ENCODE assay signal across 27 cellular contexts in the genomic region with DNA sequence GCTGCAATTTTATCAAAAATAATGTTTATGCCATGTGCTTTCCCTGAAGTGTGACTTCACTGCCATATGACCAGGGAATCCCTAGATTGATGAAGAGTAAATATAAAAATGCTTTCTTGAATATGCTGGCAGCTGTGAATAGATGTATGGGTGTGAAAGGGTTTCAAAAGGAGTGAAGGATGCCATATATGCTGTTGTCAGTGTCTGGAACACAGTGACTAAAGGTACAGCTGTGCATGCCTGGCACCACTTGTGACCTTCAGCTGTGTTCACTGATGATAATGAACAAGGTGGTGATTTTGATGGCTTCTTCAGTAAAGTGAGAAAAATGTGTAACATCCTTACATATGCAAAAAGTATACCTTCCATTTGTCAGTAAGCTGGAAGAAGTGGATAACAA.
DNase-seq lines count a peak whose midpoint lies in the region; ATAC-seq and TF ChIP-seq lines count a peak whose summit lies in the region.
"Had no signal": no experiment of that assay in that cellular context is flagged by ENCODE, and none has a peak within 500 bp of the region (broad histone marks: within the 10 kb centered on the region; RNA-seq: fewer than 3 reads in every experiment).

No MANE protein-coding gene starts in this region.

- no peak for ATAC-seq in activated CD4-positive, alpha-beta T cell treated with anti-CD3 and anti-CD28 coated beads for 36 hours
- ATAC-seq in CD8-positive, alpha-beta T cell: no peak
- ATAC-seq: left colon; stimulated activated naive CD8-positive, alpha-beta T cell treated with anti-CD3 and anti-CD28 coated beads, Interleukin-15, amount 100 ng/mL, for 72 hours had no signal

- no peaks in the 10 kb centered on the region for H3K9me3 Mint-ChIP-seq in activated CD4-positive, alpha-beta T cell treated with anti-CD3 and anti-CD28 coated beads for 36 hours (ENCODE audit: low read depth)
- H3K9me3 Mint-ChIP-seq in CD8-positive, alpha-beta T cell: no peaks in the 10 kb centered on the region
- H3K9me3 Mint-ChIP-seq in chondrocyte (ENCODE audit: low read depth): no peaks in the 10 kb centered on the region
- H3K9me3 Mint-ChIP-seq in Calu3 (ENCODE audit: low read depth, unreplicated experiment): no peaks in the 10 kb centered on the region
- H3K9me3 Mint-ChIP-seq: IgD-negative memory B cell; stimulated activated naive CD8-positive, alpha-beta T cell treated with anti-CD3 and anti-CD28 coated beads, Interleukin-15, amount 100 ng/mL, for 72 hours; T-helper 2 cell treated with Interferon-gamma antibody and Interleukin-4, amounts not matched to agents 5 μg/mL and 100 μg/mL, for 36 hours had no signal

- no peaks in the 10 kb centered on the region for H3K27me3 Mint-ChIP-seq in activated CD4-positive, alpha-beta T cell treated with anti-CD3 and anti-CD28 coated beads for 36 hours
- H3K27me3 Mint-ChIP-seq in CD8-positive, alpha-beta T cell (ENCODE audit: low read depth): no peaks in the 10 kb centered on the region
- H3K27me3 Mint-ChIP-seq in chondrocyte (ENCODE audit: low read depth): no peaks in the 10 kb centered on the region
- H3K27me3 Mint-ChIP-seq in Calu3 (ENCODE audit: unreplicated experiment): no peaks in the 10 kb centered on the region
- H3K27me3 Mint-ChIP-seq: IgD-negative memory B cell; stimulated activated naive CD8-positive, alpha-beta T cell treated with anti-CD3 and anti-CD28 coated beads, Interleukin-15, amount 100 ng/mL, for 72 hours had no signal

- no peaks in the 10 kb centered on the region for H3F3A ChIP-seq in neural cell (ENCODE audit: insufficient read depth, low read length, poor library complexity, severe bottlenecking)

- POLR2A ChIA-PET in activated CD4-positive, alpha-beta T cell treated with anti-CD3 and anti-CD28 coated beads for 36 hours (lab: Charles Lee): no interaction called here
- POLR2A ChIA-PET in CD8-positive, alpha-beta T cell (lab: Charles Lee): interaction anchor here (1.0 kb wide), 1 partner anchor 10 kb away, joined by 3 read pairs; no protein-coding TSS in a partner anchor

- H3K9me3 ChIP-seq in CD8-positive, alpha-beta T cell (ENCODE audit: low read length): no peaks in the 10 kb centered on the region
- H3K9me3 ChIP-seq in neural cell (ENCODE audit: low read length): no peaks in the 10 kb centered on the region
- H3K9me3 ChIP-seq: BLaER1 treated with 17β-estradiol and CSF1 and Interleukin-3, amounts not matched to agents 10 nM and 100 nM; Peyer's patch; thoracic aorta had no signal

- H3K27ac Mint-ChIP-seq in activated CD4-positive, alpha-beta T cell treated with anti-CD3 and anti-CD28 coated beads for 36 hours: peak overlapping the region; percentile 59
- H3K27ac Mint-ChIP-seq in CD8-positive, alpha-beta T cell: peak overlapping the region; percentile 37
- H3K27ac Mint-ChIP-seq in chondrocyte (ENCODE audit: unreplicated experiment) (peak overlapping the region; percentile 91), Calu3 (ENCODE audit: unreplicated experiment) (no peak overlapping the region)
- H3K27ac Mint-ChIP-seq: IgD-negative memory B cell; stimulated activated naive CD8-positive, alpha-beta T cell treated with anti-CD3 and anti-CD28 coated beads, Interleukin-15, amount 100 ng/mL, for 72 hours; T-helper 2 cell treated with Interferon-gamma antibody and Interleukin-4, amounts not matched to agents 5 μg/mL and 100 μg/mL, for 36 hours had no signal

- no peaks in the 10 kb centered on the region for H3K9me2 ChIP-seq in neural cell (ENCODE audit: insufficient read depth, low read length)

- H2AFZ ChIP-seq in neural cell (ENCODE audit: low read depth, low read length): no peak overlapping the region

- H3K27me3 ChIP-seq in CD8-positive, alpha-beta T cell (ENCODE audit: insufficient read depth, low read length): no peaks in the 10 kb centered on the region
- H3K27me3 ChIP-seq in neural cell (ENCODE audit: insufficient read depth, low read depth, low read length): no peaks in the 10 kb centered on the region
- H3K27me3 ChIP-seq: BLaER1 treated with 17β-estradiol and CSF1 and Interleukin-3, amounts not matched to agents 10 nM and 100 nM; dorsolateral prefrontal cortex; Peyer's patch had no signal

- H3K4me1 Mint-ChIP-seq in activated CD4-positive, alpha-beta T cell treated with anti-CD3 and anti-CD28 coated beads for 36 hours: peaks cover 8% of the 10 kb centered on the region
- H3K4me1 Mint-ChIP-seq in CD8-positive, alpha-beta T cell (ENCODE audit: low read depth): peaks cover 28% of the 10 kb centered on the region
- H3K4me1 Mint-ChIP-seq in chondrocyte (ENCODE audit: low read depth): peaks cover 39% of the 10 kb centered on the region
- no peaks in the 10 kb centered on the region for H3K4me1 Mint-ChIP-seq in Calu3 (ENCODE audit: low read depth, unreplicated experiment)
- H3K4me1 Mint-ChIP-seq: stimulated activated naive CD8-positive, alpha-beta T cell treated with anti-CD3 and anti-CD28 coated beads, Interleukin-15, amount 100 ng/mL, for 72 hours had no signal

- no peak for TF ChIP-seq RAD21 in neural cell (conservative IDR thresholded peaks at IDR 0.05)

- H3K4me3 Mint-ChIP-seq in activated CD4-positive, alpha-beta T cell treated with anti-CD3 and anti-CD28 coated beads for 36 hours: no peak overlapping the region
- no peak overlapping the region for H3K4me3 Mint-ChIP-seq in CD8-positive, alpha-beta T cell
- no peak overlapping the region for H3K4me3 Mint-ChIP-seq in chondrocyte (ENCODE audit: unreplicated experiment)
- no peak overlapping the region for H3K4me3 Mint-ChIP-seq in Calu3 (ENCODE audit: low read depth, unreplicated experiment)
- H3K4me3 Mint-ChIP-seq: IgD-negative memory B cell; stimulated activated naive CD8-positive, alpha-beta T cell treated with anti-CD3 and anti-CD28 coated beads, Interleukin-15, amount 100 ng/mL, for 72 hours; T-helper 2 cell treated with Interferon-gamma antibody and Interleukin-4, amounts not matched to agents 5 μg/mL and 100 μg/mL, for 36 hours had no signal

- CTCF ChIA-PET in activated CD4-positive, alpha-beta T cell treated with anti-CD3 and anti-CD28 coated beads for 36 hours (lab: Charles Lee): interaction anchor here (0.9 to 1.7 kb wide), 3 partner anchors 11 to 121 kb away, joined by 3 to 4 read pairs (median 4); no protein-coding TSS in a partner anchor
- CTCF ChIA-PET in CD8-positive, alpha-beta T cell (lab: Charles Lee): interaction anchor here (4.6 kb wide), 1 partner anchor 120 kb away, joined by 28 read pairs; no protein-coding TSS in a partner anchor
- CTCF ChIA-PET in Calu3 (lab: Charles Lee): no interaction called here

- H3K36me3 Mint-ChIP-seq in activated CD4-positive, alpha-beta T cell treated with anti-CD3 and anti-CD28 coated beads for 36 hours (ENCODE audit: low read depth): peaks cover 28% of the 10 kb centered on the region
- peaks cover 66% of the 10 kb centered on the region for H3K36me3 Mint-ChIP-seq in CD8-positive, alpha-beta T cell
- peaks cover 20% of the 10 kb centered on the region for H3K36me3 Mint-ChIP-seq in chondrocyte (ENCODE audit: low read depth)
- H3K36me3 Mint-ChIP-seq in Calu3 (ENCODE audit: insufficient read depth, unreplicated experiment): peaks cover 13% of the 10 kb centered on the region

- BruUV-seq in Calu3 (replicated peaks; lab: Mats Ljungman, UMichigan): no TSS peak

- no peaks in the 10 kb centered on the region for H3K4me1 ChIP-seq in CD8-positive, alpha-beta T cell (ENCODE audit: insufficient read depth, low read length)
- H3K4me1 ChIP-seq: Peyer's patch had no signal

- no peak for DNase-seq in activated CD4-positive, alpha-beta T cell treated with anti-CD3 and anti-CD28 coated beads for 36 hours
- no peak for DNase-seq in activated CD4-positive, alpha-beta T cell treated with anti-CD3 and anti-CD28 coated beads, Interleukin-2, amount 50 U/mL, for 4 hours
- DNase-seq in CD8-positive, alpha-beta T cell: no peak
- DNase-seq in chondrocyte (ENCODE audit: low spot score) (no peak), C1 segment of cervical spinal cord (lab: John Stamatoyannopoulos, UW) (no peak), NCI-H345 (lab: John Stamatoyannopoulos, UW) (no peak), Calu3 (no peak)
- DNase-seq: activated CD4-positive, alpha-beta T cell treated with anti-CD3 and anti-CD28 coated beads for 1 hour; activated effector memory CD4-positive, alpha-beta T cell treated with anti-CD3 and anti-CD28 coated beads, Interleukin-2, amount 50 U/mL, for 16 hours; DND-41; dorsolateral prefrontal cortex; GOT3; left colon; mammary epithelial cell; NCI-H146; NCI-H446 treated with DMSO at 0.1 percent for 48 hours; NCI-H774; Peyer's patch; SHP77 treated with DMSO at 0.1 percent for 48 hours; stimulated activated naive CD8-positive, alpha-beta T cell treated with anti-CD3 and anti-CD28 coated beads, Interleukin-15, amount 100 ng/mL, for 72 hours had no signal

- intact Hi-C loops in activated CD4-positive, alpha-beta T cell treated with anti-CD3 and anti-CD28 coated beads for 36 hours (cut with DNase I, micrococcal nuclease): no loop called here
- intact Hi-C loops in CD8-positive, alpha-beta T cell (cut with DNase I, micrococcal nuclease): no loop called here
- intact Hi-C loops in Calu3 (cut with micrococcal nuclease; ENCODE audit: unreplicated experiment): no loop called here

- H4K20me1 ChIP-seq in neural cell (ENCODE audit: insufficient read depth): no peaks in the 10 kb centered on the region

- TF ChIP-seq CTCF in CD8-positive, alpha-beta T cell (IDR thresholded peaks at IDR 0.05): no peak
- no peak for TF ChIP-seq CTCF in chondrocyte (IDR thresholded peaks at IDR 0.05)
- TF ChIP-seq CTCF in neural cell (IDR thresholded peaks at IDR 0.05; ENCODE audit: poor library complexity, severe bottlenecking): no peak
- no peak for TF ChIP-seq CTCF in Calu3 (IDR thresholded peaks at IDR 0.05; ENCODE audit: unreplicated experiment)

- peaks cover 12% of the 10 kb centered on the region for H3K79me2 ChIP-seq in neural cell (replicated peaks; ENCODE audit: insufficient read depth, low read length)

- H3K27ac ChIP-seq in CD8-positive, alpha-beta T cell (ENCODE audit: low read depth, low read length): no peak overlapping the region
- peak overlapping the region; percentile 39 for H3K27ac ChIP-seq in neural cell (ENCODE audit: low read length)
- H3K27ac ChIP-seq: 22Rv1; BLaER1 treated with 17β-estradiol and CSF1 and Interleukin-3, amounts not matched to agents 10 nM and 100 nM; Peyer's patch; thoracic aorta had no signal

- H3K4me2 ChIP-seq in neural cell (ENCODE audit: low read length): no peak overlapping the region
- H3K4me2 ChIP-seq: BLaER1 treated with 17β-estradiol and CSF1 and Interleukin-3, amounts not matched to agents 10 nM and 100 nM had no signal

- no peak for TF ChIP-seq EP300 in neural cell (conservative IDR thresholded peaks at IDR 0.05; ENCODE audit: poor library complexity, severe bottlenecking)

- H3K4me3 ChIP-seq in CD8-positive, alpha-beta T cell (ENCODE audit: low read depth, low read length): no peak overlapping the region
- H3K4me3 ChIP-seq in neural cell (ENCODE audit: low read length): no peak overlapping the region
- H3K4me3 ChIP-seq: BLaER1 treated with 17β-estradiol and CSF1 and Interleukin-3, amounts not matched to agents 10 nM and 100 nM; dorsolateral prefrontal cortex; Peyer's patch; skin epidermis; thoracic aorta had no signal

- peak overlapping the region; percentile 24 for H3K9ac ChIP-seq in neural cell (ENCODE audit: low read length)
- H3K9ac ChIP-seq: BLaER1 treated with 17β-estradiol and CSF1 and Interleukin-3, amounts not matched to agents 10 nM and 100 nM had no signal

- H3K36me3 ChIP-seq in CD8-positive, alpha-beta T cell (ENCODE audit: insufficient read depth, low read length): peaks cover 19% of the 10 kb centered on the region
- no peaks in the 10 kb centered on the region for H3K36me3 ChIP-seq in neural cell (ENCODE audit: insufficient read depth, low read length)
